In genomic region chr17:58595194-58595792, GRCh38 we compare ENCODE assay signal across 21 cellular contexts.
DNase-seq lines count a peak whose midpoint lies in the region; ATAC-seq and TF ChIP-seq lines count a peak whose summit lies in the region.
"Had no signal": no experiment of that assay in that cellular context is flagged by ENCODE, and none has a peak within 500 bp of the region (broad histone marks: within the 10 kb centered on the region; RNA-seq: fewer than 3 reads in every experiment).

No MANE protein-coding gene starts in this region.

- DNase-seq in SIG-M5 treated with dmso at 0.1 percent for 504 hours (lab: John Stamatoyannopoulos, UW; ENCODE audit: unreplicated experiment) (peak; percentile 95), SIG-M5 (lab: John Stamatoyannopoulos, UW) (no peak), HT-29 (ENCODE audit: low spot score) (peak; percentile 10), RWPE2 (ENCODE audit: low spot score) (no peak), renal cortical epithelial cell (ENCODE audit: low read depth) (peak; percentile 4), activated gamma-delta T cell (lab: John Stamatoyannopoulos, UW) (no peak), NCI-H2029 treated with DMSO at 0.1 percent for 48 hours (lab: John Stamatoyannopoulos, UW) (no peak), NCI-H1417 (lab: John Stamatoyannopoulos, UW) (no peak)
- DNase-seq: activated CD4-positive, alpha-beta T cell treated with anti-CD3 and anti-CD28 coated beads, Interleukin-2, amount 50 U/mL, for 4 hours; activated naive CD4-positive, alpha-beta T cell treated with anti-CD3 and anti-CD28 coated beads for 36 hours; activated T-cell treated with anti-CD3 and anti-CD28 coated beads, Interleukin-2, amount 50 U/mL, for 1 hour; anterior cingulate cortex; esophagus squamous epithelium; H7; left cardiac atrium; NCI-H774; posterior cingulate gyrus; stimulated activated CD4-positive, alpha-beta T cell treated with anti-CD3 and anti-CD28 coated beads, Interleukin-4, amount 100 ng/mL, for 24 hours; T-helper 1 cell had no signal

- no peaks in the 10 kb centered on the region for H3K9me3 ChIP-seq in RWPE2 (ENCODE audit: severe bottlenecking)
- H3K9me3 ChIP-seq: BLaER1, esophagus squamous epithelium had no signal

- no peaks in the 10 kb centered on the region for H3K27me3 ChIP-seq in RWPE2 (ENCODE audit: insufficient read depth, poor library complexity, severe bottlenecking)
- H3K27me3 ChIP-seq: BLaER1, esophagus squamous epithelium had no signal

- H3K36me3 ChIP-seq in RWPE2 (ENCODE audit: low read depth), result no peaks in the 10 kb centered on the region
- H3K36me3 ChIP-seq: BLaER1, esophagus squamous epithelium had no signal

- peak; percentile 6 for TF ChIP-seq CTCF in RWPE2 (IDR thresholded peaks at IDR 0.05; ENCODE audit: poor library complexity, severe bottlenecking)

- H3K4me1 ChIP-seq in RWPE2 (ENCODE audit: insufficient read depth, poor library complexity, severe bottlenecking), result no peaks in the 10 kb centered on the region
- H3K4me1 ChIP-seq: BLaER1, esophagus squamous epithelium had no signal

- ATAC-seq in RWPE2 (ENCODE audit: low read depth), result no peak
- ATAC-seq: HepG2, left cardiac atrium had no signal

- no peak overlapping the region for H3K4me3 ChIP-seq in RWPE2 (ENCODE audit: severe bottlenecking)
- H3K4me3 ChIP-seq: BLaER1, esophagus squamous epithelium had no signal

- no peak overlapping the region for H3K27ac ChIP-seq in RWPE2 (ENCODE audit: poor library complexity, severe bottlenecking)
- H3K27ac ChIP-seq: BLaER1, esophagus squamous epithelium had no signal

Comparison
In these comparisons a context has a peak if more than half of its experiments do, and no peak if none do; other contexts are left out.
1. DNase-seq: peak in SIG-M5 treated with dmso at 0.1 percent for 504 hours (single experiment), HT-29 (single experiment) and renal cortical epithelial cell (single experiment); none in SIG-M5 (single experiment), RWPE2 (single experiment), activated gamma-delta T cell (single experiment), NCI-H2029 treated with DMSO at 0.1 percent for 48 hours (single experiment) and NCI-H1417 (0 of 3).